ENCODE assay signal across 17 cellular contexts in the genomic region with DNA sequence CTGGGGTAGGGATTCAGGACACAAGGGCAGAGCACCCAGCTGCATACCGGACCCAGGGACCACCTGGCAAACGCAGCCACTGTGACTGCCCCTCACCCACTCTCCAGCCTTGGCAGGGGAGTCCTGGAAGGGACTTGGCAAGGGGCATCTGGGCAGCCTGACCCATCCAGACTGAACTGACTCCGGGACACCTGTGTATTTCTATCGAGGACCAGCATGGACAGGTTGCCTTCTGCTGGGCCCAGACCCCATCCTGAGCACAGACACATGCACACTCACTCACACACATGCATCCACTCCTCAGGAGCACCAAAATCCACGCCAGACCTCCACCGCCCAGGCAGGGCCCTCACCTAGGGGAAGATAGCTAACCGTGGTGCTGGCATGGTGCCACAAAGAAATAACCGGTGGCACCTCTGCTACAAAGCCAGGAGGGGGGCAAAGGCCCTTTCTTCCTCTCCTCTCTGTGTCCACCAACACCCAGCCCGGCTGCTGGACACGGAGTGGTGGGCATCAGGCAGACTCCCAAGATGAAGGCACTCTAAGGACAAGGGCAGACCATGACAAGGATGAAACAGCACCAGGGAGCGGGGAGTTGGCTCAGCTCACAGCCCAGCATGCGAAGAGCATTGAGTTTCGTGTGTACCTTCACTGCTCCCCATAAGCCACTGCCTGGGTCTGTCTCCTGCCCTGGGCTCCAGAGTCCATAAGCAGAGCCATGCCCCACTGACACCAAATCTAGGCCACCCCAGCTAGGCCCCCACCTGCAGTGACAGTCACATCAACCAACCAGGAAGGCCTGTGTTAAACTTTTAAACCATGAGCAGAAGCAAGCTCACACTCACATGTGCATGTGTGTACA. TPM values are rescaled to one million over a fixed set of nuclear protein-coding genes. Genes with fewer than 3 reads are reported as not detected.
A peak's percentile ranks its signal among the peaks of the same experiment; 100 is the strongest.
DNase-seq lines count a peak whose midpoint lies in the region; ATAC-seq and TF ChIP-seq lines count a peak whose summit lies in the region.
"Had no signal": no experiment of that assay in that cellular context is flagged by ENCODE, and none has a peak within 500 bp of the region (broad histone marks: within the 10 kb centered on the region; RNA-seq: fewer than 3 reads in every experiment).

No MANE protein-coding gene starts in this region.

- H3K27me3 ChIP-seq in IMR-90 (ENCODE audit: control insufficient read depth, insufficient read depth, low read length) (no peaks in the 10 kb centered on the region), heart left ventricle (peaks cover 0 to 16% (median 0%) of the 10 kb centered on the region in 9 donors)
- H3K27me3 ChIP-seq: neural progenitor cell had no signal

- H3K14ac ChIP-seq in IMR-90 (replicated peaks; ENCODE audit: low read depth, low read length), result no peak overlapping the region

- H3K79me1 ChIP-seq in IMR-90 (ENCODE audit: low read depth in 1 of 2, low read length in 2 of 2), result no peaks in the 10 kb centered on the region

- H4K5ac ChIP-seq in IMR-90 (ENCODE audit: low read depth, low read length), result no peak overlapping the region

- ATAC-seq in IMR-90 (ENCODE audit: low read depth), result no peak
- ATAC-seq in heart left ventricle, result peak in 2 of 4 donors; percentile 0 to 1
- ATAC-seq in sciatic nerve, result no peak
- no peak for ATAC-seq in HG02642 (IDR thresholded peaks at IDR 0.05; ENCODE audit: poor library complexity, unreplicated experiment)
- no peak for ATAC-seq in GM18868 (IDR thresholded peaks at IDR 0.05; ENCODE audit: unreplicated experiment)
- ATAC-seq: gastroesophageal sphincter had no signal

- H3K4me2 ChIP-seq in IMR-90 (ENCODE audit: low read depth, low read length), result no peak overlapping the region
- H3K4me2 ChIP-seq: neural progenitor cell had no signal

- H3K23ac ChIP-seq in IMR-90 (ENCODE audit: low read depth, low read length), result no peak overlapping the region

- intact Hi-C loops in activated CD4-positive, alpha-beta T cell treated with anti-CD3 and anti-CD28 coated beads, Interleukin-2, amount 10 ng/mL, durations not matched to agents 24 days and 14 days (cut with micrococcal nuclease), result no loop called here
- intact Hi-C loops in IMR-90 (cut with micrococcal nuclease) (no loop called here), heart left ventricle (cut with DNase I) (loop anchor here in 1 of 10 donors (5.0 kb wide), 1 partner anchor 36 kb away; no protein-coding TSS in a partner anchor), sciatic nerve (cut with DNase I) (no loop called here)

- no peak overlapping the region for H3K4ac ChIP-seq in IMR-90 (ENCODE audit: low read depth, low read length)

- H3K4me3 ChIP-seq in IMR-90 (ENCODE audit: insufficient read depth, low read depth, low read length) (no peak overlapping the region), heart left ventricle (no peak overlapping the region)
- H3K4me3 ChIP-seq: gastroesophageal sphincter, neural progenitor cell, stomach had no signal

- no peaks in the 10 kb centered on the region for H3K9me3 Mint-ChIP-seq in activated CD4-positive, alpha-beta T cell treated with anti-CD3 and anti-CD28 coated beads, Interleukin-2, amount 10 ng/mL, durations not matched to agents 7 days and 5 days
- H3K9me3 Mint-ChIP-seq in activated CD4-positive, alpha-beta T cell treated with anti-CD3 and anti-CD28 coated beads, Interleukin-2, amount 10 ng/mL, durations not matched to agents 24 days and 14 days, result no peaks in the 10 kb centered on the region
- H3K9me3 Mint-ChIP-seq: central memory CD8-positive, alpha-beta T cell; neural progenitor cell; T-cell had no signal

- no peak overlapping the region for H2AK5ac ChIP-seq in IMR-90 (ENCODE audit: low read depth, low read length)

- H3K4me3 Mint-ChIP-seq in activated CD4-positive, alpha-beta T cell treated with anti-CD3 and anti-CD28 coated beads, Interleukin-2, amount 10 ng/mL, durations not matched to agents 7 days and 5 days, result no peak overlapping the region
- no peak overlapping the region for H3K4me3 Mint-ChIP-seq in activated CD4-positive, alpha-beta T cell treated with anti-CD3 and anti-CD28 coated beads, Interleukin-2, amount 10 ng/mL, durations not matched to agents 24 days and 14 days
- H3K4me3 Mint-ChIP-seq: B cell; central memory CD8-positive, alpha-beta T cell; neural progenitor cell had no signal

- WGBS in IMR-90 (ENCODE audit: extremely low coverage in 2 of 2, insufficient read length in 1 of 2), 2 experiments, result 93% methylated on average over 5 of the region's 13 CpGs; no CpG with 5 or more reads in 1 of the 2 experiments
- 58 to 74% (median 67%) methylated on average over 9 to 13 of the region's 13 CpGs for WGBS in heart left ventricle, 4 donors

- TF ChIP-seq POLR2A in IMR-90 (IDR thresholded peaks at IDR 0.05; ENCODE audit: low read depth, low read length) (no peak), heart left ventricle (IDR thresholded peaks at IDR 0.05) (no peak)

- DNase-seq in activated CD4-positive, alpha-beta T cell treated with anti-CD3 and anti-CD28 coated beads, Interleukin-2, amount 10 ng/mL, durations not matched to agents 7 days and 5 days, result no peak
- no peak for DNase-seq in activated CD4-positive, alpha-beta T cell treated with anti-CD3 and anti-CD28 coated beads, Interleukin-2, amount 10 ng/mL, durations not matched to agents 24 days and 14 days
- DNase-seq in IMR-90 (no peak), heart left ventricle (peak in 2 of 5 donors; percentile 9 to 29), sciatic nerve (ENCODE audit: low spot score) (peak; percentile 51), CD1c-positive myeloid dendritic cell (ENCODE audit: extremely low spot score) (no peak)
- DNase-seq: NCI-H1105, NCI-H524, stomach had no signal

- H2BK20ac ChIP-seq in IMR-90 (ENCODE audit: low read depth, low read length), result no peak overlapping the region

- peak overlapping the region; percentile 14 for H2AFZ ChIP-seq in IMR-90 (replicated peaks; ENCODE audit: low read length, poor library complexity)
- H2AFZ ChIP-seq: neural progenitor cell had no signal

- no peak overlapping the region for H4K8ac ChIP-seq in IMR-90 (ENCODE audit: low read depth in 2 of 2, low read length in 2 of 2)

- no peak overlapping the region for H2BK15ac ChIP-seq in IMR-90 (ENCODE audit: low read depth, low read length)

- no peak overlapping the region for H4K91ac ChIP-seq in IMR-90 (ENCODE audit: insufficient read depth, low read depth, low read length)

- H3K9ac ChIP-seq in IMR-90 (ENCODE audit: low read depth, low read length), result no peak overlapping the region
- H3K9ac ChIP-seq: neural progenitor cell had no signal

- no peak overlapping the region for H3K56ac ChIP-seq in IMR-90 (ENCODE audit: extremely low read depth, insufficient read depth, low read length)

- no peaks in the 10 kb centered on the region for H4K20me1 ChIP-seq in IMR-90 (ENCODE audit: insufficient read depth, low read length)

- no peaks in the 10 kb centered on the region for H3K9me3 ChIP-seq in IMR-90 (ENCODE audit: control insufficient read depth, insufficient read depth, low read length)
- no peaks in the 10 kb centered on the region for H3K9me3 ChIP-seq in heart left ventricle
- H3K9me3 ChIP-seq: gastroesophageal sphincter, stomach had no signal

- TF ChIP-seq CTCF in IMR-90 (conservative IDR thresholded peaks at IDR 0.05; ENCODE audit: low read depth, low read length) (no peak), heart left ventricle (IDR thresholded peaks at IDR 0.05) (no peak)

- H3K27ac Mint-ChIP-seq in activated CD4-positive, alpha-beta T cell treated with anti-CD3 and anti-CD28 coated beads, Interleukin-2, amount 10 ng/mL, durations not matched to agents 7 days and 5 days, result peak overlapping the region; percentile 63
- H3K27ac Mint-ChIP-seq in activated CD4-positive, alpha-beta T cell treated with anti-CD3 and anti-CD28 coated beads, Interleukin-2, amount 10 ng/mL, durations not matched to agents 24 days and 14 days, result no peak overlapping the region
- H3K27ac Mint-ChIP-seq: B cell, neural progenitor cell had no signal

- H2BK5ac ChIP-seq in IMR-90 (ENCODE audit: low read depth, low read length, poor library complexity, severe bottlenecking), result no peak overlapping the region

- H3K27ac ChIP-seq in IMR-90 (ENCODE audit: insufficient read depth, low read length) (no peak overlapping the region), heart left ventricle (peak overlapping the region in 9 of 12 donors; percentile 5 to 77 (median 55))
- H3K27ac ChIP-seq: gastroesophageal sphincter, neural progenitor cell had no signal

- 0 out of 2 replicates have a peak, but pooled peaks cover 3% of the 10 kb centered on the region for H3K9me1 ChIP-seq in IMR-90 (ENCODE audit: insufficient read depth, low read length)

- no peak overlapping the region for H2AK9ac ChIP-seq in IMR-90 (replicated peaks; ENCODE audit: low read depth, low read length, poor library complexity)

- peaks cover 3% of the 10 kb centered on the region for H3K27me3 Mint-ChIP-seq in activated CD4-positive, alpha-beta T cell treated with anti-CD3 and anti-CD28 coated beads, Interleukin-2, amount 10 ng/mL, durations not matched to agents 7 days and 5 days
- H3K27me3 Mint-ChIP-seq in activated CD4-positive, alpha-beta T cell treated with anti-CD3 and anti-CD28 coated beads, Interleukin-2, amount 10 ng/mL, durations not matched to agents 24 days and 14 days, result peaks cover 3% of the 10 kb centered on the region

- no peak for TF ChIP-seq RAD21 in IMR-90 (IDR thresholded peaks at IDR 0.05; ENCODE audit: low read length)

- peaks cover 5% of the 10 kb centered on the region; the same call in 1 of the 2 replicates for H3K4me1 ChIP-seq in IMR-90 (ENCODE audit: control insufficient read depth, insufficient read depth, low read length)
- peaks cover 0 to 57% (median 9%) of the 10 kb centered on the region in 12 donors for H3K4me1 ChIP-seq in heart left ventricle

- CTCF ChIA-PET in activated CD4-positive, alpha-beta T cell treated with anti-CD3 and anti-CD28 coated beads, Interleukin-2, amount 10 ng/mL, durations not matched to agents 7 days and 5 days (lab: Charles Lee), result interaction anchor here (0.7 to 1.9 kb wide), 4 partner anchors 12 to 45 kb away, joined by 3 to 9 read pairs (median 4); no protein-coding TSS in a partner anchor
- CTCF ChIA-PET in IMR-90 (lab: Yijun Ruan, JAX), result no interaction called here

- no peak overlapping the region for H3K18ac ChIP-seq in IMR-90 (ENCODE audit: low read depth, low read length)

- H2BK120ac ChIP-seq in IMR-90 (ENCODE audit: low read depth, low read length), result no peak overlapping the region

- POLR2A ChIA-PET in activated CD4-positive, alpha-beta T cell treated with anti-CD3 and anti-CD28 coated beads, Interleukin-2, amount 10 ng/mL, durations not matched to agents 7 days and 5 days (lab: Charles Lee), result no interaction called here
- POLR2A ChIA-PET in IMR-90 (lab: Charles Lee; ENCODE audit: unreplicated experiment), result no interaction called here

- in situ Hi-C loops in IMR-90 (cut with MboI; ENCODE audit: low sequenced_read_pairs), result no loop called here

- BruUV-seq in IMR-90 (replicated peaks; lab: Mats Ljungman, UMichigan), result no TSS peak

- dilution Hi-C loops in IMR-90 (cut with HindIII; ENCODE audit: low sequenced_read_pairs, unreplicated experiment), result no loop called here

- H3K4me1 Mint-ChIP-seq in activated CD4-positive, alpha-beta T cell treated with anti-CD3 and anti-CD28 coated beads, Interleukin-2, amount 10 ng/mL, durations not matched to agents 7 days and 5 days, result peaks cover 38% of the 10 kb centered on the region
- peaks cover 9% of the 10 kb centered on the region for H3K4me1 Mint-ChIP-seq in activated CD4-positive, alpha-beta T cell treated with anti-CD3 and anti-CD28 coated beads, Interleukin-2, amount 10 ng/mL, durations not matched to agents 24 days and 14 days

- H3K36me3 Mint-ChIP-seq in activated CD4-positive, alpha-beta T cell treated with anti-CD3 and anti-CD28 coated beads, Interleukin-2, amount 10 ng/mL, durations not matched to agents 7 days and 5 days (ENCODE audit: low read depth), result no peaks in the 10 kb centered on the region
- H3K36me3 Mint-ChIP-seq in activated CD4-positive, alpha-beta T cell treated with anti-CD3 and anti-CD28 coated beads, Interleukin-2, amount 10 ng/mL, durations not matched to agents 24 days and 14 days (ENCODE audit: low read depth), result no peaks in the 10 kb centered on the region
- H3K36me3 Mint-ChIP-seq: neural progenitor cell, T-cell had no signal

- H3K36me3 ChIP-seq in IMR-90 (ENCODE audit: control insufficient read depth, insufficient read depth, low read length), result no peaks in the 10 kb centered on the region
- peaks cover 0 to 7% (median 0%) of the 10 kb centered on the region in 9 donors for H3K36me3 ChIP-seq in heart left ventricle
- H3K36me3 ChIP-seq: neural progenitor cell had no signal

RNA-seq across cellular contexts. Expression of gene KCNH2, which starts 35.3 kb away (rescaled TPM):
- total RNA-seq in activated CD4-positive, alpha-beta T cell treated with anti-CD3 and anti-CD28 coated beads, Interleukin-2, amount 10 ng/mL, durations not matched to agents 7 days and 5 days, result under 1 TPM; 0.27 to 0.30 TPM
- total RNA-seq in activated CD4-positive, alpha-beta T cell treated with anti-CD3 and anti-CD28 coated beads, Interleukin-2, amount 10 ng/mL, durations not matched to agents 24 days and 14 days, result 0.36 and 0.37 TPM in 2 replicates
- total RNA-seq in IMR-90 (2012; rRNA removed) (0.56 and 0.90 TPM in 2 replicates), heart left ventricle (100 to 1,000 TPM in 5 of 9 donors, 10 to 100 TPM in 4; 58.1 to 185 (median 104) TPM), sciatic nerve (3.2 TPM)
- polyA plus RNA-seq in IMR-90 (2012; rRNA removed) (1.6 and 2.1 TPM in 2 replicates), heart left ventricle (100 to 1,000 TPM in 1 of 2 donors, 10 to 100 TPM in 1; 59.8 to 154 TPM)
- 0.74 and 2.5 TPM in 2 replicates for polyA plus RNA-seq in IMR-90 (2012; cell fraction: cytosol; rRNA removed)
- polyA plus RNA-seq in IMR-90 (2012; cell fraction: nucleus; rRNA removed; ENCODE audit: low replicate concordance), result 1.2 and 2.0 TPM in 2 replicates

RNA-seq across cellular contexts. Expression of gene NOS3, which starts 48.0 kb away (rescaled TPM):
- total RNA-seq in activated CD4-positive, alpha-beta T cell treated with anti-CD3 and anti-CD28 coated beads, Interleukin-2, amount 10 ng/mL, durations not matched to agents 7 days and 5 days, result 10 to 100 TPM; 21.6 to 22.3 TPM
- 14.3 and 15.7 TPM in 2 replicates for total RNA-seq in activated CD4-positive, alpha-beta T cell treated with anti-CD3 and anti-CD28 coated beads, Interleukin-2, amount 10 ng/mL, durations not matched to agents 24 days and 14 days
- total RNA-seq in IMR-90 (2012; rRNA removed) (0.28 and 0.72 TPM in 2 replicates), heart left ventricle (10 to 100 TPM in 7 of 9 donors, 1 to 10 TPM in 2; 9.4 to 49.4 (median 17.3) TPM), sciatic nerve (26.6 TPM)
- polyA plus RNA-seq in IMR-90 (2012; rRNA removed) (2.0 and 2.9 TPM in 2 replicates), heart left ventricle (10 to 100 TPM in 1 of 2 donors, 1 to 10 TPM in 1; 8.9 to 20.5 TPM)
- polyA plus RNA-seq in IMR-90 (2012; cell fraction: cytosol; rRNA removed), result 1.2 and 1.9 TPM in 2 replicates
- 1.0 and 3.3 TPM in 2 replicates for polyA plus RNA-seq in IMR-90 (2012; cell fraction: nucleus; rRNA removed; ENCODE audit: low replicate concordance)
- total RNA-seq: LHCN-M2 had no signal

Comparison
In these comparisons a context has a peak if more than half of its experiments do, and no peak if none do; other contexts are left out.
1. RNA of gene KCNH2, which starts 35.3 kb away (total RNA-seq): 58.1 to 185 TPM in heart left ventricle; 3.2 TPM in sciatic nerve (single experiment), 0.56 to 0.90 TPM in IMR-90, 0.36 to 0.37 TPM in activated CD4-positive, alpha-beta T cell treated with anti-CD3 and anti-CD28 coated beads, Interleukin-2, amount 10 ng/mL, durations not matched to agents 24 days and 14 days and 0.27 to 0.30 TPM in activated CD4-positive, alpha-beta T cell treated with anti-CD3 and anti-CD28 coated beads, Interleukin-2, amount 10 ng/mL, durations not matched to agents 7 days and 5 days; every median in the first group is over 10 times any median in the second.